ENCODE assay signal across 21 cellular contexts in genomic region chr6:9704989-9705388, GRCh38.
"Had no signal": no experiment of that assay in that cellular context is flagged by ENCODE, and none has a peak within 500 bp of the region (broad histone marks: within the 10 kb centered on the region; RNA-seq: fewer than 3 reads in every experiment).

No MANE protein-coding gene starts in this region.

- H3K9me3 ChIP-seq: body of pancreas, ovary, prostate gland, thyroid gland, upper lobe of right lung had no signal

- DNase-seq: activated CD4-positive, alpha-beta T cell treated with anti-CD3 and anti-CD28 coated beads, Interleukin-2, amount 50 U/mL, for 1 hour; activated CD4-positive, CD25-positive, alpha-beta regulatory T cell treated with anti-CD3 and anti-CD28 coated beads, Interleukin-2, amount 50 U/mL, for 72 hours; activated CD8-positive, alpha-beta T cell treated with anti-CD3 and anti-CD28 coated beads, Interleukin-2, amount 10 ng/mL, durations not matched to agents 7 days and 5 days; activated gamma-delta T cell treated with Interleukin-2 at 50 U/mL for 16 hours; activated T-cell treated with anti-CD3 and anti-CD28 coated beads, Interleukin-2, amount 50 U/mL, for 1 hour; anterior cingulate cortex; body of pancreas; kidney; left ventricle myocardium superior; midbrain; ovary; right cardiac atrium; stimulated activated CD4-positive, alpha-beta T cell treated with anti-CD3 and anti-CD28 coated beads, Interleukin-12 subunit alpha, Interleukin-12 subunit beta, amount 100 ng/mL, for 4 hours; substantia nigra; thyroid gland; upper lobe of right lung had no signal

- H3K4me1 ChIP-seq: body of pancreas, prostate gland, thyroid gland, upper lobe of right lung had no signal

- H3K4me3 ChIP-seq: body of pancreas, cardiac muscle cell, ovary, prostate gland, thyroid gland, upper lobe of right lung had no signal

- H3K27me3 ChIP-seq: body of pancreas, cardiac muscle cell, ovary, thyroid gland, upper lobe of right lung had no signal

- ATAC-seq: activated CD8-positive, alpha-beta T cell treated with anti-CD3 and anti-CD28 coated beads, Interleukin-2, amount 10 ng/mL, durations not matched to agents 7 days and 5 days; body of pancreas; left ventricle myocardium superior; natural killer cell treated with Interleukin-12 subunit alpha and Interleukin-12 subunit beta and Interleukin-15 and Interleukin-18, amount 100 ng/mL, for 72 hours; right cardiac atrium; upper lobe of right lung had no signal

- H3K27ac ChIP-seq: body of pancreas, cardiac muscle cell, epithelial cell of prostate, ovary, prostate gland, thyroid gland, upper lobe of right lung, VCaP had no signal

- H3K36me3 ChIP-seq: cardiac muscle cell, ovary, prostate gland, thyroid gland, upper lobe of right lung had no signal
